In genomic region chr6:53543341-53544010, GRCh38 we compare ENCODE assay signal across 8 cellular contexts. TPM values are rescaled to one million over a fixed set of nuclear protein-coding genes. Genes with fewer than 3 reads are reported as not detected.
DNase-seq lines count a peak whose midpoint lies in the region; ATAC-seq and TF ChIP-seq lines count a peak whose summit lies in the region.

No MANE protein-coding gene starts in this region.

- peak overlapping the region; percentile 98 for H3K4me2 ChIP-seq in PC-9
- H3K4me2 ChIP-seq in trophoblast cell (ENCODE audit: low read length) = peak overlapping the region; percentile 81

- no CpG with 5 or more reads among the region's 3 CpGs for WGBS in trophoblast cell (ENCODE audit: extremely low coverage, insufficient coverage, insufficient read length)

- BruUV-seq in PC-9 (replicated peaks; lab: Mats Ljungman, UMichigan) = TSS peak; percentile 16

- H3K79me1 ChIP-seq in trophoblast cell (ENCODE audit: low read length) = peaks cover 12% of the 10 kb centered on the region

- peaks cover 10% of the 10 kb centered on the region; the same call in 1 of the 2 replicates for H3F3A ChIP-seq in PC-9 (ENCODE audit: insufficient read depth, low read depth)

- H3K18ac ChIP-seq in trophoblast cell (ENCODE audit: low read length) = no peak overlapping the region

- H3K9ac ChIP-seq in trophoblast cell (ENCODE audit: low read length) = no peak overlapping the region

- H3K4ac ChIP-seq in trophoblast cell (ENCODE audit: low read depth, low read length) = no peak overlapping the region

- H3K4me3 ChIP-seq in GM08714 (ENCODE audit: low read length) (peak overlapping the region; percentile 98), PC-9 (peak overlapping the region; percentile 79), epithelial cell of proximal tubule (ENCODE audit: low read depth, low read length) (peak overlapping the region; percentile 87), trophoblast cell (ENCODE audit: low read depth, low read length) (no peak overlapping the region)

- CTCF ChIA-PET in PC-9 (lab: Charles Lee) = interaction anchor here (1.0 kb wide), 1 partner anchor 50 kb away, joined by 3 read pairs; no protein-coding TSS in a partner anchor

- no peak for TF ChIP-seq CTCF in PC-9 (conservative IDR thresholded peaks at IDR 0.05)
- TF ChIP-seq CTCF in epithelial cell of proximal tubule (conservative IDR thresholded peaks at IDR 0.05; ENCODE audit: low read depth, low read length) = no peak

- peaks cover 88% of the 10 kb centered on the region for H3K79me2 ChIP-seq in PC-9 (ENCODE audit: low read depth)
- peaks cover 5% of the 10 kb centered on the region for H3K79me2 ChIP-seq in trophoblast cell (ENCODE audit: control insufficient read depth, insufficient read depth, low read length, poor library complexity)

- H2BK5ac ChIP-seq in trophoblast cell (ENCODE audit: low read depth, low read length, poor library complexity) = no peak overlapping the region

- H3K27me3 ChIP-seq in PC-9 (ENCODE audit: insufficient read depth, low read depth) (no peaks in the 10 kb centered on the region), trophoblast cell (ENCODE audit: insufficient read depth, low read length) (no peaks in the 10 kb centered on the region)

- no peak overlapping the region for H4K8ac ChIP-seq in trophoblast cell (ENCODE audit: low read depth, low read length)

- H3K36me3 ChIP-seq in PC-9 (ENCODE audit: low read depth) (peaks cover 44% of the 10 kb centered on the region), trophoblast cell (ENCODE audit: control insufficient read depth in 1 of 2, insufficient read depth in 2 of 2, low read length in 2 of 2) (no peaks in the 10 kb centered on the region)

- no peak overlapping the region for H2BK12ac ChIP-seq in trophoblast cell (ENCODE audit: low read length)

- no peak overlapping the region for H2AK5ac ChIP-seq in trophoblast cell (ENCODE audit: low read length)

- ATAC-seq in HG02981 (IDR thresholded peaks at IDR 0.05; ENCODE audit: unreplicated experiment) (no peak), HG02885 (IDR thresholded peaks at IDR 0.05; ENCODE audit: poor library complexity, unreplicated experiment) (no peak), GM18907 (IDR thresholded peaks at IDR 0.05; ENCODE audit: unreplicated experiment) (no peak)

- POLR2A ChIA-PET in PC-9 (lab: Charles Lee; ENCODE audit: unreplicated experiment) = interaction anchor here (0.6 kb wide), 2 partner anchors 50 to 72 kb away, joined by 3 to 5 read pairs; no protein-coding TSS in a partner anchor

- intact Hi-C loops in PC-9 (cut with micrococcal nuclease; ENCODE audit: unreplicated experiment) = loop anchor here (2.0 kb wide), 3 partner anchors 107 to 431 kb away; no protein-coding TSS in a partner anchor

- DNase-seq in PC-9 (peak in 1 of 2 experiments; percentile 25), epithelial cell of proximal tubule (ENCODE audit: low read depth) (no peak), trophoblast cell (no peak), NCI-H2171 (lab: John Stamatoyannopoulos, UW) (no peak)

- H3K4me1 ChIP-seq in PC-9 (replicated peaks; ENCODE audit: insufficient read depth) (peaks cover 63% of the 10 kb centered on the region), trophoblast cell (ENCODE audit: control insufficient read depth in 1 of 2, insufficient read depth in 2 of 2, low read length in 2 of 2) (peaks cover 2 to 3% of the 10 kb centered on the region in 2 experiments)

- peak overlapping the region; percentile 96 for H3K27ac ChIP-seq in PC-9
- no peak overlapping the region for H3K27ac ChIP-seq in trophoblast cell (ENCODE audit: low read depth, low read length)

- no peak overlapping the region for H3K14ac ChIP-seq in trophoblast cell (ENCODE audit: low read length)

- no peak overlapping the region for H3K23ac ChIP-seq in trophoblast cell (ENCODE audit: low read length)

- no peak overlapping the region for H2BK120ac ChIP-seq in trophoblast cell (ENCODE audit: insufficient read depth, low read length, poor library complexity)

- no peak overlapping the region for H4K12ac ChIP-seq in trophoblast cell (ENCODE audit: low read depth, low read length)

- H3K9me2 ChIP-seq in PC-9 (ENCODE audit: insufficient read depth) = no peaks in the 10 kb centered on the region

- peaks cover 58% of the 10 kb centered on the region for H4K20me1 ChIP-seq in PC-9 (ENCODE audit: insufficient read depth)

- no peak overlapping the region for H2AFZ ChIP-seq in PC-9
- no peak overlapping the region for H2AFZ ChIP-seq in trophoblast cell (ENCODE audit: insufficient read depth, low read length, poor library complexity)

- H3K9me3 ChIP-seq in PC-9 (ENCODE audit: insufficient read depth, low read depth) (no peaks in the 10 kb centered on the region), trophoblast cell (ENCODE audit: insufficient read depth, low read depth, low read length) (no peaks in the 10 kb centered on the region)

- H4K91ac ChIP-seq in trophoblast cell (ENCODE audit: low read depth, low read length) = no peak overlapping the region

RNA-seq across cellular contexts. Expression of gene GCLC, which starts 1.4 kb away (rescaled TPM):
- total RNA-seq in PC-9 (2021) (213 and 254 TPM in 2 replicates), epithelial cell of proximal tubule (15.3 and 16.4 TPM in 2 replicates)
- polyA plus RNA-seq in trophoblast cell (2013) = 18.0 and 18.7 TPM in 2 replicates

Comparison
In these comparisons a context has a peak if more than half of its experiments do, and no peak if none do; other contexts are left out.
1. RNA of gene GCLC, which starts 1.4 kb away (total RNA-seq): 213 to 254 TPM in PC-9; 15.3 to 16.4 TPM in epithelial cell of proximal tubule; every median in the first group is over 10 times any median in the second.